Comparison of ENCODE assay signal across 8 cellular contexts in the genomic region with DNA sequence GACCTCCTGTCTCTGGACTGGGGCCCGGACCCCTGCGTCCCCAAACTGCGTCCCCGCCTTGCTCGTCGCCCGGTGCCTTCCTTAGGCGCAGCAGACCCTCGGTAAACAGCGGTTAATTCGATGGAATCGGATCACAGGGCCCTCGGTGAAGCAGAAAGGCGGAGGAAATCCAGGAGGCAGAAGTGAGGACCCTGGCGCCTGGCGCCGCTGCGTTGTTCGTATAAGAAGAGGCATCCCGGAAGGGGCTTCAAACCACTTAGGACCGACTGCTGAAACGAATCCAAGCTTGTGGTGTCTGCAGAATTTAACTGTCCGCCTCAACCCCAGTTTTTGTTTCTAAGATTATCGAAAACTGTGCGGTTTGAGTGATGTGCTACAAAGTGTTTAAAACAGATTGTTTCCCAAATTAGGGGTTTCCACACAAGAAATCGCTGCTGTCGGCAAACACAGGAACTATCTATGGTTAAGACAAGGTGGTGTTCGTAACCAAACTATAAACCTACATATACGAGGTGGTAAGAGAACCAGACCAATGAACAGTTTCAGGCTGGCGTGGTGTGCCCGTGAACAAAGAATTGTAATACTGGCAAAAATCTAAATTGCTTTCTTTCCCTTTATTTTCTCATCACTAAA. TPM values are rescaled to one million over a fixed set of nuclear protein-coding genes. Genes with fewer than 3 reads are reported as not detected.
DNase-seq lines count a peak whose midpoint lies in the region; ATAC-seq and TF ChIP-seq lines count a peak whose summit lies in the region.

No MANE protein-coding gene starts in this region.

- intact Hi-C loops in esophagus squamous epithelium (cut with DNase I) = no loop called here
- intact Hi-C loops in ovary (cut with DNase I) = no loop called here
- intact Hi-C loops in PC-9 (cut with micrococcal nuclease; ENCODE audit: unreplicated experiment) = no loop called here

- DNase-seq in G401 (ENCODE audit: low spot score) (peak; percentile 46), esophagus squamous epithelium (lab: John Stamatoyannopoulos, UW) (no peak), ovary (peak in 2 of 5 donors; percentile 17 to 38), PC-9 (no peak), NCI-H226 (no peak), RPMI8226 (no peak)

- peaks cover 4 to 16% (median 5%) of the 10 kb centered on the region in 3 donors for H3K4me1 ChIP-seq in esophagus squamous epithelium
- peaks cover 6% of the 10 kb centered on the region for H3K4me1 ChIP-seq in ovary (ENCODE audit: insufficient read depth)
- no peaks in the 10 kb centered on the region for H3K4me1 ChIP-seq in PC-9 (replicated peaks; ENCODE audit: insufficient read depth)

- H3K36me3 ChIP-seq in esophagus squamous epithelium (no peaks in the 10 kb centered on the region), ovary (no peaks in the 10 kb centered on the region), PC-9 (ENCODE audit: low read depth) (no peaks in the 10 kb centered on the region)

- CTCF ChIA-PET in PC-9 (lab: Charles Lee) = no interaction called here

- no peaks in the 10 kb centered on the region for H3K9me3 ChIP-seq in esophagus squamous epithelium
- H3K9me3 ChIP-seq in ovary = no peaks in the 10 kb centered on the region
- H3K9me3 ChIP-seq in PC-9 (ENCODE audit: insufficient read depth, low read depth) = no peaks in the 10 kb centered on the region

- WGBS in esophagus squamous epithelium, 2 donors = 49 to 54% methylated on average over 12 to 16 of the region's 31 CpGs
- WGBS in ovary, 3 donors = 6 to 18% (median 10%) methylated on average over 28 to 31 of the region's 31 CpGs

- no TSS peak for BruUV-seq in PC-9 (replicated peaks; lab: Mats Ljungman, UMichigan)

- no peak overlapping the region for H3K4me2 ChIP-seq in PC-9

- POLR2A ChIA-PET in PC-9 (lab: Charles Lee; ENCODE audit: unreplicated experiment) = no interaction called here

- no peaks in the 10 kb centered on the region for H3F3A ChIP-seq in PC-9 (ENCODE audit: insufficient read depth, low read depth)

- TF ChIP-seq POLR2A in esophagus squamous epithelium (IDR thresholded peaks at IDR 0.05) = no peak
- TF ChIP-seq POLR2A in ovary (IDR thresholded peaks at IDR 0.05) = no peak

- H3K27me3 ChIP-seq in esophagus squamous epithelium (peaks cover 0 to 52% (median 9%) of the 10 kb centered on the region in 4 donors), ovary (no peaks in the 10 kb centered on the region), PC-9 (ENCODE audit: insufficient read depth, low read depth) (no peaks in the 10 kb centered on the region)

- no peaks in the 10 kb centered on the region for H3K9me2 ChIP-seq in PC-9 (ENCODE audit: insufficient read depth)

- no peak overlapping the region for H2AFZ ChIP-seq in PC-9

- H3K79me2 ChIP-seq in PC-9 (ENCODE audit: low read depth) = no peaks in the 10 kb centered on the region

- H3K27ac ChIP-seq in esophagus squamous epithelium (no peak overlapping the region), ovary (no peak overlapping the region), PC-9 (no peak overlapping the region)

- TF ChIP-seq CTCF in esophagus squamous epithelium (IDR thresholded peaks at IDR 0.05) = no peak
- no peak for TF ChIP-seq CTCF in ovary (IDR thresholded peaks at IDR 0.05)
- no peak for TF ChIP-seq CTCF in PC-9 (conservative IDR thresholded peaks at IDR 0.05)

- H3K4me3 ChIP-seq in esophagus squamous epithelium = peak overlapping the region; percentile 10 to 64 (median 38)
- peak overlapping the region; percentile 30 for H3K4me3 ChIP-seq in ovary
- no peak overlapping the region for H3K4me3 ChIP-seq in PC-9

- H4K20me1 ChIP-seq in PC-9 (ENCODE audit: insufficient read depth) = no peaks in the 10 kb centered on the region

- in situ Hi-C loops in G401 (cut with HindIII; ENCODE audit: low sequenced_read_pairs) = no loop called here

- TF ChIP-seq EP300 in ovary (IDR thresholded peaks at IDR 0.05) = no peak

- ATAC-seq in HG02759 (IDR thresholded peaks at IDR 0.05; ENCODE audit: unreplicated experiment) = peak; percentile 20
- no peak for ATAC-seq in GM21515 (IDR thresholded peaks at IDR 0.05; ENCODE audit: unreplicated experiment)

RNA-seq across cellular contexts. Expression of gene DGKI, which starts 0.8 kb away (rescaled TPM):
- total RNA-seq in G401 (2014; rRNA removed; shearing (Covaris generic)) = 0.06 TPM in 1 of 2 replicates, not detected in the other
- 1 to 10 TPM in 2 of 4 donors, under 1 TPM in 1, not detected in 1; 0.44 to 1.1 (median 1.0) TPM for total RNA-seq in esophagus squamous epithelium
- total RNA-seq in ovary = 1 to 10 TPM in 1 of 7 donors, under 1 TPM in 6; 0.10 to 1.3 (median 0.13) TPM
- under 1 TPM; 0.29 to 0.30 TPM for polyA plus RNA-seq in ovary
- 0.41 and 0.65 TPM in 2 replicates for total RNA-seq in PC-9 (2021)
